In the genomic region with DNA sequence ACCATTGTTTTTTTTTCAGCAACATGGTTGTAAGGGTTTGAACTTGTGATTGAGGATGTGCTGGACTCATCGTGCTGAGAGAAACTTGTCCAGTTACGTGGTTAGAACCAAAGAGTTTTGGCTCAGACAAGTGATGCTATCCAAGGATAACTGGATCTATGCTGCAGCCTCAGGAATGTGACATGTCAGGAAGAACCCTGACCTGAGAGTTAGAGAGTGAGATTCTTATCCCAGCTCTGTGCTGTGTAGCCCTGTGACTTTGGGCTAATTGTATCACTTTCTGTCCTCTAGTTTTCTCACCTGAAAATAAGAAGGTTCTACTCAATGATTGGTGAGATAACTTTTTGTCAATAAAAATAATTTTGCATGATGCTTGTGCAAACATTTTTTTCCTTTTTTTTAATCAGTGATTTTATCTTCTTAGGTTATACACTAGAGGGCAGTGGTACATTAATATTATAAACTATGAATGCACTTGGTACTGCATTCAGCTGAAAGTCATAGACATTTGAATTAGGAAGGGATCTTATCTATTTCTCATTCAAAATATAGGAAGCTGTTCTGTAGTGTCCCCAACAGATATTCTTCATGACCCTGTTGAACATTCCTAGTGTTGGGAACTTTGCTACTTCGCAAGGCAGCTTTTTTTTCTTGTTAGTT, we compare ENCODE assay signal across 11 cellular contexts.
DNase-seq lines count a peak whose midpoint lies in the region; ATAC-seq and TF ChIP-seq lines count a peak whose summit lies in the region.
"Had no signal": no experiment of that assay in that cellular context is flagged by ENCODE, and none has a peak within 500 bp of the region (broad histone marks: within the 10 kb centered on the region; RNA-seq: fewer than 3 reads in every experiment).

No MANE protein-coding gene starts in this region.

- H3K27ac Mint-ChIP-seq in type B pancreatic cell: no peak overlapping the region
- H3K27ac Mint-ChIP-seq: activated T-helper 1 cell treated with anti-CD3 and anti-CD28 coated beads, Interleukin-12 subunit alpha, Interleukin-12 subunit beta, Interleukin-2, Interleukin-4 antibody, amounts not matched to agents 30 ng/mL and 10 ng/mL and 1 ng/mL, durations not matched to agents 14 hours and 24 hours and 36 hours had no signal

- H3K27me3 Mint-ChIP-seq in type B pancreatic cell: peaks cover 16% of the 10 kb centered on the region

- H3K4me1 Mint-ChIP-seq in type B pancreatic cell (ENCODE audit: unreplicated experiment): no peaks in the 10 kb centered on the region

- no peaks in the 10 kb centered on the region for H3K9me3 ChIP-seq in heart left ventricle
- H3K9me3 ChIP-seq in vagina: no peaks in the 10 kb centered on the region

- H3K4me3 Mint-ChIP-seq in type B pancreatic cell: no peak overlapping the region
- H3K4me3 Mint-ChIP-seq: activated T-helper 1 cell treated with anti-CD3 and anti-CD28 coated beads, Interleukin-12 subunit alpha, Interleukin-12 subunit beta, Interleukin-2, Interleukin-4 antibody, amounts not matched to agents 30 ng/mL and 10 ng/mL and 1 ng/mL, durations not matched to agents 14 hours and 24 hours and 36 hours had no signal

- H3K36me3 Mint-ChIP-seq in type B pancreatic cell: no peaks in the 10 kb centered on the region

- peak in 8 of 12 donors; percentile 8 to 36 (median 26) for TF ChIP-seq CTCF in heart left ventricle (IDR thresholded peaks at IDR 0.05)
- peak; percentile 21 for TF ChIP-seq CTCF in epithelial cell of esophagus (IDR thresholded peaks at IDR 0.05; ENCODE audit: insufficient read depth, low read depth, low read length, missing control alignments)
- peak; percentile 78 for TF ChIP-seq CTCF in type B pancreatic cell (conservative IDR thresholded peaks at IDR 0.05)
- peak in 1 of 3 experiments; percentile 26 for TF ChIP-seq CTCF in vagina (IDR thresholded peaks at IDR 0.05)

- H3K36me3 ChIP-seq in heart left ventricle (no peaks in the 10 kb centered on the region), vagina (no peaks in the 10 kb centered on the region)

- no peak for DNase-seq in heart left ventricle
- no peak for DNase-seq in left cardiac atrium
- peak; percentile 13 for DNase-seq in NCI-H82 treated with DMSO at 0.1 percent for 48 hours (lab: John Stamatoyannopoulos, UW; ENCODE audit: unreplicated experiment)
- DNase-seq in epithelial cell of esophagus (ENCODE audit: low read depth): peak; percentile 18
- no peak for DNase-seq in type B pancreatic cell (ENCODE audit: extremely low spot score, unreplicated experiment)
- DNase-seq in vagina (ENCODE audit: extremely low spot score in 2 of 2): no peak
- DNase-seq in ecto neural progenitor cell (ENCODE audit: low spot score): no peak
- DNase-seq in substantia nigra (lab: John Stamatoyannopoulos, UW): no peak
- DNase-seq: EL had no signal

- ATAC-seq in heart left ventricle (no peak), left cardiac atrium (no peak)

- H3K4me1 ChIP-seq in heart left ventricle: no peaks in the 10 kb centered on the region
- no peaks in the 10 kb centered on the region for H3K4me1 ChIP-seq in vagina

- H3K4me3 ChIP-seq in heart left ventricle: no peak overlapping the region
- H3K4me3 ChIP-seq in epithelial cell of esophagus (ENCODE audit: low read length): no peak overlapping the region
- no peak overlapping the region for H3K4me3 ChIP-seq in vagina

- H3K27me3 ChIP-seq in heart left ventricle (no peaks in the 10 kb centered on the region), vagina (no peaks in the 10 kb centered on the region)

- intact Hi-C loops in heart left ventricle (cut with DNase I) (loop anchor here in 1 of 10 donors (5.0 kb wide), 1 partner anchor 1529 kb away; no protein-coding TSS in a partner anchor), left cardiac atrium (cut with DNase I) (loop anchor here in 1 of 2 donors (5.0 kb wide), 1 partner anchor 1529 kb away; no protein-coding TSS in a partner anchor), vagina (cut with DNase I) (no loop called here)

- WGBS in heart left ventricle, 4 donors: 60 to 76% (median 66%) methylated on average over 3 of the region's 3 CpGs

- no peak for TF ChIP-seq POLR2A in heart left ventricle (IDR thresholded peaks at IDR 0.05)
- TF ChIP-seq POLR2A in vagina (IDR thresholded peaks at IDR 0.05): no peak

- H3K27ac ChIP-seq in heart left ventricle: no peak overlapping the region
- H3K27ac ChIP-seq in vagina: no peak overlapping the region
- no peak overlapping the region for H3K27ac ChIP-seq in substantia nigra (ENCODE audit: low read depth, low read length, poor library complexity, severe bottlenecking)
- H3K27ac ChIP-seq: HL-60 had no signal

- H3K9me3 Mint-ChIP-seq in type B pancreatic cell: no peaks in the 10 kb centered on the region
- H3K9me3 Mint-ChIP-seq: activated T-helper 1 cell treated with anti-CD3 and anti-CD28 coated beads, Interleukin-12 subunit alpha, Interleukin-12 subunit beta, Interleukin-2, Interleukin-4 antibody, amounts not matched to agents 30 ng/mL and 10 ng/mL and 1 ng/mL, durations not matched to agents 14 hours and 24 hours and 36 hours had no signal

Comparison
In these comparisons a context has a peak if more than half of its experiments do, and no peak if none do; other contexts are left out.
1. DNase-seq: peak in NCI-H82 treated with DMSO at 0.1 percent for 48 hours (single experiment) and epithelial cell of esophagus (single experiment); none in heart left ventricle (0 of 5), left cardiac atrium (single experiment), type B pancreatic cell (single experiment), vagina (0 of 2), ecto neural progenitor cell (single experiment) and substantia nigra (0 of 49).